1 cellular context compared by ENCODE assay signal in the genomic region with DNA sequence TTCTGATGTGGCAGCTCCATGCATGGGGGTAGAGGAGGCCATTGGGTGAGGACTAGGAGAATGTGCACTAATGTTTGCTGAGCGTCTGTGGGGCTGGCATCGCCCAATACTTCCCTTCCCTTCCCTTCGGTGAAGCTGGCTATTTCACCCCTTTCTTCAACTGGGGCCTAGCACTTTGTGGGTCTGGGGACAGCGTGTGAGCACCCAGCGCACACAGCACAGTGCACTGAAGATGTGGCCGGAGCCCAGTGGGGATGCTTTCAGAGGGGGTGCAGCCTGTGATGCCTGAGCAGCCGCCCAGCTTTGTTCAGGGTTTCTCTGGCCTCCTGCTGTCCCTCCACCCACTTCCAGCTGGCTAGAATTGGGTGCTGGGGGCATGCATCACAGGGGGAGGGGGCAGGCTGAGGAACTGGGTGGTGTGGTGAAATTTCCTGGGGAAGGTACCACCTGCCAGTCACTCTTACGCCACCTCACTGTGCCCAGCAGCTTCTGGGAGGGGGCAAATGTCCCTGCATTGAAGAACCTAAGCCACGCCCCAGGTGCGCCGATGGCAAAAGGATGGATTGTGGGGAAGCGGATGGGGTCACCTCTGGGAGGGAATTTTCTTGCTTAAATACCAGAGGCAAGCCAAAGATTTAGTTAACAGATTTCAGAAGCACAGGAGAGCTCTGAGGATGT.
TF ChIP-seq lines count a peak whose summit lies in the region.

No MANE protein-coding gene starts in this region.

TF ChIP-seq in HepG2, 621 proteins besides CTCF, POLR2A, EP300 and RAD21:
- TF ChIP-seq AGO2 (optimal IDR thresholded peaks at IDR 0.05; ENCODE audit: low read depth, low read length) (peak; percentile 52), LCORL (IDR thresholded peaks at IDR 0.05) (no peak), LCORL (CRISPR knock-in tag; IDR thresholded peaks at IDR 0.05) (no peak), RBM22 (optimal IDR thresholded peaks at IDR 0.05; ENCODE audit: low read length) (peak; percentile 85), HOXD1 (CRISPR knock-in tag; IDR thresholded peaks at IDR 0.05) (no peak)
